19 cellular contexts compared by ENCODE assay signal in genomic region chr9:77166193-77166592, GRCh38. TPM values are rescaled to one million over a fixed set of nuclear protein-coding genes. Genes with fewer than 3 reads are reported as not detected.
DNase-seq lines count a peak whose midpoint lies in the region; ATAC-seq, FAIRE-seq and TF ChIP-seq lines count a peak whose summit lies in the region.
"Had no signal": no experiment of that assay in that cellular context is flagged by ENCODE, and none has a peak within 500 bp of the region (broad histone marks: within the 10 kb centered on the region; RNA-seq: fewer than 3 reads in every experiment).

No MANE protein-coding gene starts in this region.

- H3K4me1 ChIP-seq in heart right ventricle: peaks cover 0 to 12% (median 3%) of the 10 kb centered on the region in 9 donors
- peaks cover 0 to 4% (median 3%) of the 10 kb centered on the region in 4 experiments; a peak in 2 of 7 replicates for H3K4me1 ChIP-seq in H1 (replicated peaks in 1 of 4; ENCODE audit: control insufficient read depth in 3 of 4, insufficient read depth in 4 of 4, low read length in 3 of 4)
- peaks cover 0 to 9% (median 7%) of the 10 kb centered on the region in 6 donors for H3K4me1 ChIP-seq in spleen

- H3K23me2 ChIP-seq in H1 (ENCODE audit: low read depth, low read length): no peaks in the 10 kb centered on the region

- CTCF ChIA-PET in H1 (lab: Charles Lee; ENCODE audit: partially characterized antibody): interaction anchor here (0.7 to 3.8 kb wide), 17 partner anchors 8 to 407 kb away, joined by 3 to 23 read pairs (median 5); partner anchors contain the start of gene VPS13A

- H2BK120ac ChIP-seq in H1 (replicated peaks; ENCODE audit: low read depth, low read length): no peak overlapping the region

- no peaks in the 10 kb centered on the region for H3K79me2 ChIP-seq in H1 (ENCODE audit: control insufficient read depth in 1 of 2, insufficient read depth in 2 of 2, low read length in 2 of 2)

- peaks cover 0 to 3% (median 0%) of the 10 kb centered on the region in 11 donors for H3K9me3 ChIP-seq in heart right ventricle
- H3K9me3 ChIP-seq in H1 (ENCODE audit: insufficient read depth in 2 of 2, low read depth in 1 of 2, low read length in 1 of 2): no peaks in the 10 kb centered on the region
- H3K9me3 ChIP-seq in spleen: no peaks in the 10 kb centered on the region

- TF ChIP-seq RAD21 in H1 (IDR thresholded peaks at IDR 0.05 in 1 of 2, conservative IDR thresholded peaks at IDR 0.05 in 1 of 2; ENCODE audit: low read depth in 2 of 2, low read length in 2 of 2): no peak

- H3K23ac ChIP-seq in H1 (ENCODE audit: insufficient read length): no peak overlapping the region

- 0 out of 2 replicates have a peak overlapping the region, but pooled peaks have one; percentile 55 for H2BK20ac ChIP-seq in H1 (ENCODE audit: low read length)

- H2AFZ ChIP-seq in H1 (ENCODE audit: low read length): no peak overlapping the region
- H2AFZ ChIP-seq: GM23248 had no signal

- ATAC-seq in left ventricle myocardium superior: peak; percentile 10
- no peak for ATAC-seq in heart right ventricle
- ATAC-seq in GM18870 (IDR thresholded peaks at IDR 0.05; ENCODE audit: unreplicated experiment): no peak
- ATAC-seq in HG02642 (IDR thresholded peaks at IDR 0.05; ENCODE audit: poor library complexity, unreplicated experiment): no peak
- ATAC-seq: HepG2 had no signal

- POLR2A ChIA-PET in H1 (lab: Charles Lee; ENCODE audit: partially characterized antibody): no interaction called here

- H2BK12ac ChIP-seq in H1 (ENCODE audit: low read depth, low read length): no peak overlapping the region; the same call in 1 of the 2 replicates

- no peak for FAIRE-seq in H1 (lab: Jason Lieb, UNC)
- FAIRE-seq: G401.6, GM19239, HepG2 had no signal

- no peak for TF ChIP-seq EP300 in H1 (IDR thresholded peaks at IDR 0.05; ENCODE audit: borderline replicate concordance in 1 of 2, low read depth in 2 of 2, low read length in 2 of 2)

- H3K14ac ChIP-seq in H1 (ENCODE audit: insufficient read length): no peak overlapping the region

- H3K18ac ChIP-seq in H1 (ENCODE audit: extremely low read depth, low read length): no peak overlapping the region

- no peak overlapping the region for H4K5ac ChIP-seq in H1 (ENCODE audit: insufficient read length, low read depth, low read length)

- no peaks in the 10 kb centered on the region for H3K79me1 ChIP-seq in H1 (ENCODE audit: low read depth, low read length)

- H3K56ac ChIP-seq in H1 (replicated peaks; ENCODE audit: insufficient read length, low read depth, low read length): no peak overlapping the region

- DNase-seq in left ventricle myocardium superior: no peak
- DNase-seq in heart right ventricle: no peak
- DNase-seq in NCI-H69 (lab: John Stamatoyannopoulos, UW): peak; percentile 52
- no peak for DNase-seq in H1 (ENCODE audit: low read depth in 1 of 2, low spot score in 2 of 2)
- DNase-seq in spleen: no peak
- DNase-seq: ACHN, C1 segment of cervical spinal cord, GM23248, KG1, NCI-H1417 treated with DMSO at 0.1 percent for 48 hours, NCI-H2081, NCI-H2171 treated with DMSO at 0.1 percent for 48 hours, NCI-H526 treated with DMSO at 0.1 percent for 48 hours, OCI-M1 had no signal

- 77 to 86% methylated on average over 4 of the region's 4 CpGs for WGBS in heart right ventricle, 2 donors
- 70% methylated on average over 4 of the region's 4 CpGs; no CpG with 5 or more reads in 1 of the 2 experiments for WGBS in H1 (ENCODE audit: extremely low coverage in 1 of 2, insufficient coverage in 1 of 2, insufficient read length in 1 of 2, insufficient replicate concordance in 2 of 2, low coverage in 1 of 2, low lambda C conversion rate in 2 of 2, missing lambda C conversion rate in 1 of 2), 2 experiments
- 85 to 92% (median 90%) methylated on average over 4 of the region's 4 CpGs for WGBS in spleen, 5 donors

- peak overlapping the region in 1 of 2 experiments; percentile 0; a peak in 1 of 4 replicates for H3K4me2 ChIP-seq in H1 (ENCODE audit: insufficient read depth in 1 of 2, low read depth in 2 of 2, low read length in 2 of 2)

- H3K4ac ChIP-seq in H1 (replicated peaks; ENCODE audit: insufficient read length, low read depth, low read length): no peak overlapping the region

- H3K27ac ChIP-seq in heart right ventricle (no peak overlapping the region), H1 (ENCODE audit: low read depth, low read length) (no peak overlapping the region; the same call in 1 of the 2 replicates), spleen (no peak overlapping the region)
- H3K27ac ChIP-seq: GM23248 had no signal

- H4K8ac ChIP-seq in H1 (ENCODE audit: extremely low read depth, insufficient read depth, low read length): no peak overlapping the region

- intact Hi-C loops in left ventricle myocardium superior (cut with micrococcal nuclease) (no loop called here), heart right ventricle (cut with DNase I) (loop anchor here in 2 of 10 donors (5.0 to 10.0 kb wide), 2 partner anchors 51 to 59 kb away; no protein-coding TSS in a partner anchor), spleen (cut with DNase I; ENCODE audit: low total_unique reads) (loop anchor here (10.0 kb wide), 1 partner anchor 289 kb away; no protein-coding TSS in a partner anchor)

- H2BK5ac ChIP-seq in H1 (ENCODE audit: low read depth, low read length): no peak overlapping the region

- H3K4me3 ChIP-seq in heart right ventricle: no peak overlapping the region
- H3K4me3 ChIP-seq in H1 (ENCODE audit: extremely low read depth in 1 of 4, insufficient read depth in 2 of 4, low read depth in 3 of 4, low read length in 4 of 4): no peak overlapping the region
- H3K4me3 ChIP-seq in spleen: no peak overlapping the region
- H3K4me3 ChIP-seq: GM23248 had no signal

- no peak overlapping the region for H2BK15ac ChIP-seq in H1 (ENCODE audit: low read length)

- H3K27me3 ChIP-seq in heart right ventricle (no peaks in the 10 kb centered on the region), H1 (replicated peaks in 1 of 4; ENCODE audit: control insufficient read depth in 3 of 4, extremely low read depth in 1 of 4, insufficient read depth in 3 of 4, low read length in 3 of 4) (no peaks in the 10 kb centered on the region), spleen (replicated peaks in 1 of 7) (no peaks in the 10 kb centered on the region)

- no peak overlapping the region for H2AK5ac ChIP-seq in H1 (ENCODE audit: low read depth, low read length)

- TF ChIP-seq POLR2A in H1 (IDR thresholded peaks at IDR 0.05; ENCODE audit: control extremely low read depth in 1 of 2, low read depth in 2 of 2, low read length in 2 of 2) (no peak), spleen (IDR thresholded peaks at IDR 0.05) (no peak)

- H3K36me3 ChIP-seq in heart right ventricle (no peaks in the 10 kb centered on the region), H1 (ENCODE audit: control insufficient read depth in 2 of 4, insufficient read depth in 4 of 4, low read length in 3 of 4) (no peaks in the 10 kb centered on the region), spleen (no peaks in the 10 kb centered on the region)

- no peak overlapping the region for H3K9ac ChIP-seq in H1 (replicated peaks in 1 of 4; ENCODE audit: extremely low read depth in 1 of 4, low read depth in 3 of 4, low read length in 3 of 4)
- H3K9ac ChIP-seq: GM23248 had no signal

- H4K20me1 ChIP-seq in H1 (replicated peaks in 1 of 2; ENCODE audit: control insufficient read depth in 1 of 2, insufficient read depth in 2 of 2, low read length in 2 of 2): no peaks in the 10 kb centered on the region

- H4K91ac ChIP-seq in H1 (replicated peaks; ENCODE audit: insufficient read length, low read length): no peak overlapping the region

- no peak for TF ChIP-seq CTCF in heart right ventricle (IDR thresholded peaks at IDR 0.05)
- no peak for TF ChIP-seq CTCF in H1 (IDR thresholded peaks at IDR 0.05; ENCODE audit: control extremely low read depth in 1 of 3, insufficient read depth in 1 of 3, low read depth in 1 of 3, low read length in 3 of 3)
- TF ChIP-seq CTCF in spleen (IDR thresholded peaks at IDR 0.05 in 8 of 11, conservative IDR thresholded peaks at IDR 0.05 in 3 of 11): no peak

TF ChIP-seq in H1, 55 proteins besides CTCF, POLR2A, EP300 and RAD21:
- TF ChIP-seq EZH2 (IDR thresholded peaks at IDR 0.05; ENCODE audit: low read depth, low read length, severe bottlenecking) (no peak), SIX5 (IDR thresholded peaks at IDR 0.05; ENCODE audit: low read depth, low read length) (no peak), RBBP5 (IDR thresholded peaks at IDR 0.05; ENCODE audit: borderline replicate concordance, low read depth, low read length) (no peak), NANOG (IDR thresholded peaks at IDR 0.05; ENCODE audit: insufficient read depth, low read depth, low read length, poor library complexity, severe bottlenecking) (no peak), BCL11A (IDR thresholded peaks at IDR 0.05; ENCODE audit: low read depth in 2 of 2, low read length in 2 of 2) (no peak), SRF (IDR thresholded peaks at IDR 0.05; ENCODE audit: low read depth, low read length) (no peak), HDAC2 (IDR thresholded peaks at IDR 0.05; ENCODE audit: borderline replicate concordance in 1 of 2, low read depth in 2 of 2, low read length in 2 of 2) (no peak), JUND (IDR thresholded peaks at IDR 0.05; ENCODE audit: low read length) (no peak)

RNA-seq across cellular contexts. Expression of gene VPS13A, which starts 11.1 kb away (rescaled TPM):
- total RNA-seq in left ventricle myocardium superior (39.0 TPM), heart right ventricle (10 to 100 TPM; 24.9 to 53.2 (median 38.0) TPM), spleen (10 to 100 TPM; 35.8 to 90.9 (median 64.2) TPM)
- polyA plus RNA-seq in heart right ventricle (10 to 100 TPM in 1 of 2 donors, 1 to 10 TPM in 1; 6.8 to 29.3 TPM), H1 (2011; rRNA removed) (2.7 and 6.0 TPM in 2 replicates), spleen (10 to 100 TPM in 2 of 3 donors, 1 to 10 TPM in 1; 7.5 to 15.2 (median 13.0) TPM)
- 30.0 and 36.5 TPM in 2 replicates for total RNA-seq in H1 (2021; fragmentation: NEBNext Ultra II Directional; extraction: Animal tissue kit (Norgen Biotek cat#: 25700))
- 7.1 TPM for polyA plus RNA-seq in H1 (2011; cell fraction: cytosol; rRNA removed)
- 7.6 TPM for polyA plus RNA-seq in H1 (2011; cell fraction: nucleus; rRNA removed)
- polyA plus RNA-seq in H1 (2012, experiment 1 of 2): 5.6 to 15.8 TPM (median 7.8 TPM) in 4 replicates
- 1.1 TPM for polyA plus RNA-seq in H1 (2012, experiment 2 of 2)
- polyA plus RNA-seq in H1 (2013, experiment 1 of 2): 40.4 TPM
- polyA plus RNA-seq in H1 (2013, experiment 2 of 2): 32.1 TPM
- polyA minus RNA-seq in H1 (2011; rRNA and poly(A)+ RNA removed): 34.7 and 43.8 TPM in 2 replicates
- 28.3 TPM for polyA minus RNA-seq in H1 (2011; cell fraction: cytosol; rRNA and poly(A)+ RNA removed)
- polyA minus RNA-seq in H1 (2011; cell fraction: nucleus; rRNA and poly(A)+ RNA removed): 133 TPM
